ENCODE assay signal across 1 cellular context in the genomic region with DNA sequence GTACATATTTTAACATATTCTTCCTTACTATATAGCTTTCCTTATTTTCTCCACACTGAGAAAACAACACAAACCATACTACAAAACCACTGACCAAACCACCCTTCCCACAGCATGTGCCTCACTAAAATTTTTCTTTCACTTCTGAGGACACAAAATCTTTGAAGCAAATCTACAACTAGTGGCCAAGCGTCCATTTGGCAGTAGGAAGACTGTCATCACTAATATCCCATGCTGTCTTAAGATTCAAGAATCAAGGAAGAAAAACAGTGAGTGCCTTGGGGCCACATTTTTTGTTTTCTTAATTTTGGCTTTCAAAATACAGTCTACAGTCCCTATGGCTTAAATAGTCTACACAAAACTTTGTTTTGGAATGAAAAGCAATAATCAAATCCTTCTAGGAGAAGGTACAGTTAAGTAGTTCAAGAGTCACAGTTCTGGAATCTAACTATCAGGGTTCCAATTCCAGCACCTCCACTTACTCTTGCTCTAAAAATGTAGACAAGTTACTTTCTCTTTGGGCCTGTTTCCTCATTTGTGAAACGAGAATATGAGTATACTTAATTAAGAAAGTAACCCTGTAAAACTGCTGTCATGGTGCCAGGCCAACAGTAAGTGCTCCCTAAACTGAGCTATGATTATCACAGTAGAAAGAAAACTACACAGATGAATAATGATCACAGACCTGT.
TF ChIP-seq lines count a peak whose summit lies in the region.

No MANE protein-coding gene starts in this region.

TF ChIP-seq in WTC11, 78 proteins besides CTCF, POLR2A, EP300 and RAD21 (continued from another document):
- TF ChIP-seq, protein P1, sequence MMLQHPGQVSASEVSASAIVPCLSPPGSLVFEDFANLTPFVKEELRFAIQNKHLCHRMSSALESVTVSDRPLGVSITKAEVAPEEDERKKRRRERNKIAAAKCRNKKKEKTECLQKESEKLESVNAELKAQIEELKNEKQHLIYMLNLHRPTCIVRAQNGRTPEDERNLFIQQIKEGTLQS (CRISPR knock-in tag; conservative IDR thresholded peaks at IDR 0.05), result no peak
